Comparison of ENCODE assay signal across 23 cellular contexts in genomic region chr19:35764432-35765315, GRCh38. TPM values are rescaled to one million over a fixed set of nuclear protein-coding genes. Genes with fewer than 3 reads are reported as not detected.
"Had no signal": no experiment of that assay in that cellular context is flagged by ENCODE, and none has a peak within 500 bp of the region (broad histone marks: within the 10 kb centered on the region; RNA-seq: fewer than 3 reads in every experiment).

No MANE protein-coding gene starts in this region.

- H3K9me3 ChIP-seq: mucosa of descending colon, prostate gland, right atrium auricular region, suprapubic skin, transverse colon had no signal

- H2AFZ ChIP-seq: neural progenitor cell had no signal

- H3K9ac ChIP-seq: neural progenitor cell had no signal

- H3K36me3 ChIP-seq: neural progenitor cell, prostate gland had no signal

- H3K9me3 Mint-ChIP-seq: immature natural killer cell; memory B cell; naive B cell; natural killer cell treated with Interleukin-12 subunit alpha and Interleukin-12 subunit beta and Interleukin-15 and Interleukin-18, amount 100 ng/mL, for 72 hours; neural progenitor cell; stimulated activated naive CD8-positive, alpha-beta T cell treated with anti-CD3 and anti-CD28 coated beads, Interleukin-15, amount 100 ng/mL, for 72 hours had no signal

- H3K27ac Mint-ChIP-seq: immature natural killer cell; memory B cell; natural killer cell treated with Interleukin-12 subunit alpha and Interleukin-12 subunit beta and Interleukin-15 and Interleukin-18, amount 100 ng/mL, for 72 hours; neural progenitor cell had no signal

- H3K36me3 Mint-ChIP-seq: naive B cell; natural killer cell treated with Interleukin-12 subunit alpha and Interleukin-12 subunit beta and Interleukin-15 and Interleukin-18, amount 100 ng/mL, for 72 hours had no signal

- H3K4me3 ChIP-seq: lung, mucosa of descending colon, neural progenitor cell, prostate gland, right atrium auricular region, smooth muscle cell, suprapubic skin, transverse colon had no signal

- H3K4me2 ChIP-seq: neural progenitor cell, smooth muscle cell had no signal

- H3K27me3 Mint-ChIP-seq: memory B cell; naive B cell; natural killer cell treated with Interleukin-12 subunit alpha and Interleukin-12 subunit beta and Interleukin-15 and Interleukin-18, amount 100 ng/mL, for 72 hours; stimulated activated naive CD8-positive, alpha-beta T cell treated with anti-CD3 and anti-CD28 coated beads, Interleukin-15, amount 100 ng/mL, for 72 hours had no signal

- H3K4me1 ChIP-seq: transverse colon had no signal

- H3K27me3 ChIP-seq: neural progenitor cell, right atrium auricular region, suprapubic skin, transverse colon had no signal

- ATAC-seq: mucosa of descending colon; natural killer cell treated with Interleukin-12 subunit alpha and Interleukin-12 subunit beta and Interleukin-15 and Interleukin-18, amount 100 ng/mL, for 72 hours; sciatic nerve; stimulated activated naive CD8-positive, alpha-beta T cell treated with anti-CD3 and anti-CD28 coated beads, Interleukin-15, amount 100 ng/mL, for 72 hours had no signal

- DNase-seq: cortex of kidney; hypothalamus; immature natural killer cell; mucosa of descending colon; naive B cell; nucleus accumbens; stimulated activated CD4-positive, alpha-beta T cell treated with anti-CD3 and anti-CD28 coated beads, Interleukin-12 subunit alpha, Interleukin-12 subunit beta, amount 100 ng/mL, for 4 hours; stimulated activated CD4-positive, alpha-beta T cell treated with anti-CD3 and anti-CD28 coated beads, Interleukin-1b, Interleukin-23, amount 100 ng/mL, for 48 hours; stimulated activated CD4-positive, alpha-beta T cell treated with anti-CD3 and anti-CD28 coated beads, Interleukin-4, amount 100 ng/mL, for 1 hour; stimulated activated CD8-positive, alpha-beta memory T cell treated with anti-CD3 and anti-CD28 coated beads, Interleukin-4, amount 100 ng/mL, for 48 hours; stimulated activated naive CD4-positive, alpha-beta T cell; stimulated activated naive CD8-positive, alpha-beta T cell treated with anti-CD3 and anti-CD28 coated beads, Interleukin-15, amount 100 ng/mL, for 72 hours; transverse colon had no signal

- H3K4me3 Mint-ChIP-seq: immature natural killer cell; memory B cell; natural killer cell treated with Interleukin-12 subunit alpha and Interleukin-12 subunit beta and Interleukin-15 and Interleukin-18, amount 100 ng/mL, for 72 hours; neural progenitor cell; stimulated activated naive CD8-positive, alpha-beta T cell treated with anti-CD3 and anti-CD28 coated beads, Interleukin-15, amount 100 ng/mL, for 72 hours had no signal

- H3K27ac ChIP-seq: neural progenitor cell, prostate gland, right atrium auricular region, suprapubic skin, transverse colon had no signal

RNA-seq across cellular contexts. Expression of gene HSPB6, which starts 7.8 kb away (rescaled TPM):
- total RNA-seq: natural killer cell treated with Interleukin-12 subunit alpha and Interleukin-12 subunit beta and Interleukin-15 and Interleukin-18, amount 100 ng/mL, for 72 hours had no signal
- polyA plus RNA-seq: immature natural killer cell, keratinocyte had no signal
